In the genomic region with DNA sequence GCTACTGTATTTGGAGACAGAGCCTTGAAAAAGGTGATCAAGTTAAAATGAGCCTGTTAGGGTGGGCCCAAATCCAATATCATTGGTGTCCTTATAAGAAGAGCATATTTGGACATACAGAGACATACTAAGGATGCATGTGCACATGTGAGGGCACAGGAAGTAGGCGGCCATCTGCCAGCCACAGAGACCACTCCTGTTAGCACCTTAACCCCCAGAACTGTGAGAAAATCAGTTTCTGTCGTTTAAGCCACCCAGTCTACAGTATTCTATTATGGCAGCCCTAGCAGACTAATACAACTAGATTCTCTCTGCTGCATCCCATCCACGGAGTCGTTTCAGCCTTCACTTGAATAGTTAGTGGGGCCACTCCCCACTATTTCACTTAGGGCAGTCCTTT, we compare ENCODE assay signal across 24 cellular contexts. TPM values are rescaled to one million over a fixed set of nuclear protein-coding genes. Genes with fewer than 3 reads are reported as not detected.
DNase-seq lines count a peak whose midpoint lies in the region; ATAC-seq, FAIRE-seq and TF ChIP-seq lines count a peak whose summit lies in the region.
"Had no signal": no experiment of that assay in that cellular context is flagged by ENCODE, and none has a peak within 500 bp of the region (broad histone marks: within the 10 kb centered on the region; RNA-seq: fewer than 3 reads in every experiment).

No MANE protein-coding gene starts in this region.

- FAIRE-seq in GM12878 (lab: Jason Lieb, UNC), result no peak
- FAIRE-seq: A549, D721Med, GM12891, GM19239 had no signal

- intact Hi-C loops in natural killer cell (cut with micrococcal nuclease), result no loop called here
- intact Hi-C loops in GM12878 (cut with micrococcal nuclease; ENCODE audit: unreplicated experiment), result no loop called here
- intact Hi-C loops in activated CD8-positive, alpha-beta T cell treated with anti-CD3 and anti-CD28 coated beads for 36 hours (cut with micrococcal nuclease), result no loop called here

- in situ Hi-C loops in GM12878 (cut with MboI), result no loop called here

- H3K4me1 Mint-ChIP-seq in natural killer cell (peaks cover 0 to 6% of the 10 kb centered on the region in 2 donors), immature natural killer cell (peaks cover 8 to 13% of the 10 kb centered on the region in 2 donors)
- peaks cover 0 to 3% of the 10 kb centered on the region in 2 donors for H3K4me1 Mint-ChIP-seq in natural killer cell treated with Interleukin-12 subunit alpha and Interleukin-12 subunit beta and Interleukin-15 and Interleukin-18, amount 100 ng/mL, for 72 hours (ENCODE audit: low read depth in 2 of 2)
- peaks cover 0 to 5% of the 10 kb centered on the region in 2 donors for H3K4me1 Mint-ChIP-seq in effector memory CD8-positive, alpha-beta T cell (ENCODE audit: low read depth in 2 of 2)
- H3K4me1 Mint-ChIP-seq in activated CD8-positive, alpha-beta T cell treated with anti-CD3 and anti-CD28 coated beads for 36 hours (ENCODE audit: low read depth), result no peaks in the 10 kb centered on the region
- H3K4me1 Mint-ChIP-seq: B cell had no signal

- H3K9me3 Mint-ChIP-seq in natural killer cell (no peaks in the 10 kb centered on the region), immature natural killer cell (no peaks in the 10 kb centered on the region)
- no peaks in the 10 kb centered on the region for H3K9me3 Mint-ChIP-seq in natural killer cell treated with Interleukin-12 subunit alpha and Interleukin-12 subunit beta and Interleukin-15 and Interleukin-18, amount 100 ng/mL, for 72 hours
- H3K9me3 Mint-ChIP-seq in effector memory CD8-positive, alpha-beta T cell, result no peaks in the 10 kb centered on the region
- no peaks in the 10 kb centered on the region for H3K9me3 Mint-ChIP-seq in activated CD8-positive, alpha-beta T cell treated with anti-CD3 and anti-CD28 coated beads for 36 hours
- H3K9me3 Mint-ChIP-seq: CD4-positive, alpha-beta T cell; CD8-positive, alpha-beta T cell had no signal

- H3K4me2 ChIP-seq in GM12878 (ENCODE audit: control insufficient read depth, insufficient read depth), result no peak overlapping the region
- H3K4me2 ChIP-seq: A549; BLaER1 treated with 17β-estradiol and CSF1 and Interleukin-3, amounts not matched to agents 10 nM and 100 nM had no signal

- H3K27me3 Mint-ChIP-seq in natural killer cell (ENCODE audit: low read depth in 2 of 2), result peaks cover 20 to 26% of the 10 kb centered on the region in 2 donors
- H3K27me3 Mint-ChIP-seq in natural killer cell treated with Interleukin-12 subunit alpha and Interleukin-12 subunit beta and Interleukin-15 and Interleukin-18, amount 100 ng/mL, for 72 hours, result peaks cover 10 to 19% of the 10 kb centered on the region in 2 donors
- H3K27me3 Mint-ChIP-seq in effector memory CD8-positive, alpha-beta T cell, result no peaks in the 10 kb centered on the region
- H3K27me3 Mint-ChIP-seq in immature natural killer cell (ENCODE audit: low read depth in 3 of 3), result peaks cover 0 to 11% (median 2%) of the 10 kb centered on the region in 3 donors
- H3K27me3 Mint-ChIP-seq in activated CD8-positive, alpha-beta T cell treated with anti-CD3 and anti-CD28 coated beads for 36 hours, result no peaks in the 10 kb centered on the region
- H3K27me3 Mint-ChIP-seq: CD4-positive, alpha-beta T cell had no signal

- H4K20me1 ChIP-seq in GM12878 (ENCODE audit: control insufficient read depth, insufficient read depth), result no peaks in the 10 kb centered on the region
- H4K20me1 ChIP-seq: BLaER1 treated with 17β-estradiol and CSF1 and Interleukin-3, amounts not matched to agents 10 nM and 100 nM had no signal

- CTCF ChIA-PET in GM12878 (lab: Yijun Ruan, JAX), result no interaction called here
- CTCF ChIA-PET in activated CD8-positive, alpha-beta T cell treated with anti-CD3 and anti-CD28 coated beads for 36 hours (lab: Charles Lee), result no interaction called here

- ATAC-seq in natural killer cell (peak in 2 of 3 donors; percentile 43 to 75), GM12878 (peak; percentile 23; the same call in 1 of the 3 replicates)
- ATAC-seq in natural killer cell treated with Interleukin-12 subunit alpha and Interleukin-12 subunit beta and Interleukin-15 and Interleukin-18, amount 100 ng/mL, for 72 hours, result no peak
- ATAC-seq in effector memory CD8-positive, alpha-beta T cell (replicated peaks), result peak; percentile 50
- no peak for ATAC-seq in activated CD8-positive, alpha-beta T cell treated with anti-CD3 and anti-CD28 coated beads for 36 hours
- ATAC-seq: A549; CD8-positive, alpha-beta T cell had no signal

- no peak for TF ChIP-seq CTCF in natural killer cell (IDR thresholded peaks at IDR 0.05)
- no peak for TF ChIP-seq CTCF in GM12878 (IDR thresholded peaks at IDR 0.05 in 2 of 3, conservative IDR thresholded peaks at IDR 0.05 in 1 of 3; ENCODE audit: control insufficient read depth in 2 of 3, extremely low read depth in 1 of 3, insufficient read depth in 1 of 3, low read depth in 3 of 3, low read length in 3 of 3)
- TF ChIP-seq CTCF in activated CD8-positive, alpha-beta T cell treated with anti-CD3 and anti-CD28 coated beads for 36 hours (IDR thresholded peaks at IDR 0.05), result no peak

- H3K79me2 ChIP-seq in GM12878 (ENCODE audit: control insufficient read depth, insufficient read depth, low read length), result no peaks in the 10 kb centered on the region

- H3K36me3 ChIP-seq in GM12878 (ENCODE audit: control insufficient read depth in 2 of 2, insufficient read depth in 2 of 2, low read length in 1 of 2), result no peaks in the 10 kb centered on the region
- H3K36me3 ChIP-seq: BLaER1 treated with 17β-estradiol and CSF1 and Interleukin-3, amounts not matched to agents 10 nM and 100 nM had no signal

- no peaks in the 10 kb centered on the region; a peak in 2 of 4 replicates for H3K27me3 ChIP-seq in GM12878 (replicated peaks in 1 of 2; ENCODE audit: control insufficient read depth in 2 of 2, insufficient read depth in 2 of 2, low read length in 1 of 2)
- H3K27me3 ChIP-seq: BLaER1 treated with 17β-estradiol and CSF1 and Interleukin-3, amounts not matched to agents 10 nM and 100 nM had no signal

- H3K4me3 Mint-ChIP-seq in natural killer cell, result no peak overlapping the region
- H3K4me3 Mint-ChIP-seq in natural killer cell treated with Interleukin-12 subunit alpha and Interleukin-12 subunit beta and Interleukin-15 and Interleukin-18, amount 100 ng/mL, for 72 hours, result no peak overlapping the region
- no peak overlapping the region for H3K4me3 Mint-ChIP-seq in effector memory CD8-positive, alpha-beta T cell
- peak overlapping the region in 1 of 5 donors; percentile 3 for H3K4me3 Mint-ChIP-seq in immature natural killer cell
- H3K4me3 Mint-ChIP-seq in activated CD8-positive, alpha-beta T cell treated with anti-CD3 and anti-CD28 coated beads for 36 hours, result no peak overlapping the region
- H3K4me3 Mint-ChIP-seq: B cell; CD4-positive, alpha-beta T cell; CD8-positive, alpha-beta T cell had no signal

- TF ChIP-seq EP300 in GM12878 (IDR thresholded peaks at IDR 0.05; ENCODE audit: borderline replicate concordance in 1 of 2, control insufficient read depth in 1 of 2, low read depth in 2 of 2, low read length in 2 of 2), result no peak

- no TSS peak for BruUV-seq in GM12878 (replicated peaks; lab: Mats Ljungman, UMichigan)

- no peak overlapping the region for H2AFZ ChIP-seq in GM12878 (ENCODE audit: control insufficient read depth, low read depth, low read length)

- no peak overlapping the region for H3K4me3 ChIP-seq in GM12878
- H3K4me3 ChIP-seq: A549; BLaER1 treated with 17β-estradiol and CSF1 and Interleukin-3, amounts not matched to agents 10 nM and 100 nM had no signal

- TF ChIP-seq RAD21 in GM12878 (IDR thresholded peaks at IDR 0.05; ENCODE audit: insufficient read depth, low read depth, low read length), result no peak

- POLR2A ChIA-PET in GM12878 (lab: Charles Lee), result interaction anchor here (0.6 to 0.7 kb wide), 2 partner anchors 192 to 374 kb away, joined by 4 to 7 read pairs; no protein-coding TSS in a partner anchor
- POLR2A ChIA-PET in activated CD8-positive, alpha-beta T cell treated with anti-CD3 and anti-CD28 coated beads for 36 hours (lab: Charles Lee), result no interaction called here

- H3K9me3 ChIP-seq in GM12878 (replicated peaks; ENCODE audit: control insufficient read depth, insufficient read depth, low read length), result no peaks in the 10 kb centered on the region
- H3K9me3 ChIP-seq: A549; BLaER1 treated with 17β-estradiol and CSF1 and Interleukin-3, amounts not matched to agents 10 nM and 100 nM; Caco-2 had no signal

- 42% methylated on average over 4 of the region's 4 CpGs for WGBS in GM12878 (ENCODE audit: insufficient coverage, insufficient replicate concordance, low lambda C conversion rate, missing lambda C conversion rate)

- no peak for TF ChIP-seq POLR2A in GM12878 (IDR thresholded peaks at IDR 0.05; ENCODE audit: low read depth, low read length)

- no peak overlapping the region for H3K9ac ChIP-seq in GM12878 (ENCODE audit: control insufficient read depth, insufficient read depth, low read length)
- H3K9ac ChIP-seq: BLaER1 treated with 17β-estradiol and CSF1 and Interleukin-3, amounts not matched to agents 10 nM and 100 nM had no signal

- H3K27ac Mint-ChIP-seq in natural killer cell (no peak overlapping the region), immature natural killer cell (no peak overlapping the region)
- no peak overlapping the region for H3K27ac Mint-ChIP-seq in natural killer cell treated with Interleukin-12 subunit alpha and Interleukin-12 subunit beta and Interleukin-15 and Interleukin-18, amount 100 ng/mL, for 72 hours
- H3K27ac Mint-ChIP-seq in effector memory CD8-positive, alpha-beta T cell, result no peak overlapping the region
- no peak overlapping the region for H3K27ac Mint-ChIP-seq in activated CD8-positive, alpha-beta T cell treated with anti-CD3 and anti-CD28 coated beads for 36 hours
- H3K27ac Mint-ChIP-seq: B cell; CD4-positive, alpha-beta T cell; CD8-positive, alpha-beta T cell had no signal

- DNase-seq in natural killer cell (no peak), GM12878 (ENCODE audit: low read depth, low spot score) (no peak), immature natural killer cell (peak; percentile 1 to 10 (median 10)), NCI-H187 (lab: John Stamatoyannopoulos, UW) (no peak), mucosa of gallbladder (ENCODE audit: low spot score) (no peak)
- no peak for DNase-seq in natural killer cell treated with Interleukin-12 subunit alpha and Interleukin-12 subunit beta and Interleukin-15 and Interleukin-18, amount 100 ng/mL, for 72 hours (ENCODE audit: low spot score)
- no peak for DNase-seq in effector memory CD8-positive, alpha-beta T cell
- no peak for DNase-seq in activated CD8-positive, alpha-beta T cell treated with anti-CD3 and anti-CD28 coated beads for 36 hours
- DNase-seq: AML-193; Caco-2; Calu3; CD4-positive, alpha-beta T cell; CD8-positive, alpha-beta T cell; DMS79 treated with DMSO at 0.1 percent for 48 hours; EL; GDM1 had no signal

- no peak overlapping the region for H3K27ac ChIP-seq in GM12878 (ENCODE audit: control insufficient read depth, insufficient read depth)
- H3K27ac ChIP-seq: 22Rv1; A549; BLaER1 treated with 17β-estradiol and CSF1 and Interleukin-3, amounts not matched to agents 10 nM and 100 nM; C4-2B had no signal

- H3K36me3 Mint-ChIP-seq in natural killer cell (no peaks in the 10 kb centered on the region), immature natural killer cell (no peaks in the 10 kb centered on the region)
- no peaks in the 10 kb centered on the region for H3K36me3 Mint-ChIP-seq in natural killer cell treated with Interleukin-12 subunit alpha and Interleukin-12 subunit beta and Interleukin-15 and Interleukin-18, amount 100 ng/mL, for 72 hours
- no peaks in the 10 kb centered on the region for H3K36me3 Mint-ChIP-seq in effector memory CD8-positive, alpha-beta T cell (ENCODE audit: insufficient read depth)
- no peaks in the 10 kb centered on the region for H3K36me3 Mint-ChIP-seq in activated CD8-positive, alpha-beta T cell treated with anti-CD3 and anti-CD28 coated beads for 36 hours (ENCODE audit: low read depth)
- H3K36me3 Mint-ChIP-seq: CD8-positive, alpha-beta T cell had no signal

- SMC1A ChIA-PET in GM12878 (lab: Charles Lee; ENCODE audit: uncharacterized antibody, unreplicated experiment), result no interaction called here

- RAD21 ChIA-PET in GM12878 (lab: Charles Lee; ENCODE audit: unreplicated experiment), result interaction anchor here (0.7 kb wide), 1 partner anchor 607 kb away, joined by 3 read pairs; no protein-coding TSS in a partner anchor

- H3K4me1 ChIP-seq in GM12878 (ENCODE audit: control insufficient read depth, insufficient read depth, low read length), result no peaks in the 10 kb centered on the region
- H3K4me1 ChIP-seq: A549; BLaER1 treated with 17β-estradiol and CSF1 and Interleukin-3, amounts not matched to agents 10 nM and 100 nM had no signal

RNA-seq across cellular contexts. Expression of a gene that starts 39.4 kb away (rescaled TPM):
- 1 to 10 TPM; 1.1 to 3.4 (median 1.2) TPM for total RNA-seq in natural killer cell
- total RNA-seq in natural killer cell treated with Interleukin-12 subunit alpha and Interleukin-12 subunit beta and Interleukin-15 and Interleukin-18, amount 100 ng/mL, for 72 hours, result 10 to 100 TPM in 1 of 2 donors, 1 to 10 TPM in 1; 7.4 to 21.1 TPM
- total RNA-seq in GM12878 (2013; cell fraction: nucleolus; rRNA removed), result 129 and 133 TPM in 2 replicates
- total RNA-seq in GM12878 (2014; rRNA removed), result 12.5 and 13.5 TPM in 2 replicates
- 14.6 and 16.1 TPM in 2 replicates for total RNA-seq in GM12878 (2014; rRNA removed; fragmentation: Illumina TruSeq; extraction: Trizol)
- 14.6 and 15.2 TPM in 2 replicates for total RNA-seq in GM12878 (2021)
- polyA plus RNA-seq in GM12878 (2011; ENCODE audit: low read depth), result 2.1 TPM
- 8.5 and 13.5 TPM in 2 replicates for polyA plus RNA-seq in GM12878 (2011; rRNA removed)
- 2.5 and 2.7 TPM in 2 replicates for polyA plus RNA-seq in GM12878 (2011; cell fraction: cytosol; rRNA removed)
- 13.0 and 14.5 TPM in 2 replicates for polyA plus RNA-seq in GM12878 (2011; cell fraction: nucleus; rRNA removed)
- polyA plus RNA-seq in GM12878 (2012), result 4.1 and 4.8 TPM in 2 replicates
- 11.3 and 13.6 TPM in 2 replicates for polyA plus RNA-seq in GM12878 (2014; fragmentation: Illumina TruSeq; extraction: Trizol)
- polyA plus RNA-seq in GM12878 (2014; fragmentation: Nextera tagmentation; extraction: Ambion mirVana), result 1 to 10 TPM; 1.3 to 2.1 TPM
- 5.4 and 6.1 TPM in 2 replicates for polyA plus RNA-seq in GM12878 (2014; rRNA removed)
- 1 to 10 TPM; 3.3 to 4.7 TPM for polyA plus RNA-seq in GM12878 (2016; fragmentation: Nextera tagmentation; extraction: Ambion mirVana)
- 33.8 and 44.9 TPM in 2 replicates for polyA minus RNA-seq in GM12878 (2011; rRNA and poly(A)+ RNA removed)
- polyA minus RNA-seq in GM12878 (2011; cell fraction: cytosol; rRNA and poly(A)+ RNA removed), result 5.7 and 6.7 TPM in 2 replicates
- polyA minus RNA-seq in GM12878 (2011; cell fraction: nucleus; rRNA and poly(A)+ RNA removed), result 20.7 and 37.2 TPM in 2 replicates
- polyA plus RNA-seq in immature natural killer cell, result 1 to 10 TPM in 1 of 3 donors, under 1 TPM in 1, not detected in 1; 0.03 to 1.1 TPM
- total RNA-seq in mucosa of gallbladder, result 16.8 TPM
- total RNA-seq in activated CD8-positive, alpha-beta T cell treated with anti-CD3 and anti-CD28 coated beads for 36 hours, result 10 to 100 TPM; 15.2 to 15.8 TPM

RNA-seq across cellular contexts. Expression of a gene that starts 48.1 kb away (rescaled TPM):
- 10 to 100 TPM; 21.9 to 27.5 (median 22.6) TPM for total RNA-seq in natural killer cell
- total RNA-seq in natural killer cell treated with Interleukin-12 subunit alpha and Interleukin-12 subunit beta and Interleukin-15 and Interleukin-18, amount 100 ng/mL, for 72 hours, result 10 to 100 TPM; 15.6 to 24.0 TPM
- total RNA-seq in GM12878 (2013; cell fraction: nucleolus; rRNA removed), result 147 and 149 TPM in 2 replicates
- 17.8 and 21.6 TPM in 2 replicates for total RNA-seq in GM12878 (2014; rRNA removed)
- total RNA-seq in GM12878 (2014; rRNA removed; fragmentation: Illumina TruSeq; extraction: Trizol), result 16.7 and 16.9 TPM in 2 replicates
- 21.8 and 24.0 TPM in 2 replicates for total RNA-seq in GM12878 (2021)
- 6.1 TPM for polyA plus RNA-seq in GM12878 (2011; ENCODE audit: low read depth)
- 20.4 and 30.2 TPM in 2 replicates for polyA plus RNA-seq in GM12878 (2011; rRNA removed)
- polyA plus RNA-seq in GM12878 (2011; cell fraction: cytosol; rRNA removed), result 6.6 and 9.6 TPM in 2 replicates
- 44.4 and 53.0 TPM in 2 replicates for polyA plus RNA-seq in GM12878 (2011; cell fraction: nucleus; rRNA removed)
- polyA plus RNA-seq in GM12878 (2012), result 8.0 and 10.7 TPM in 2 replicates
- polyA plus RNA-seq in GM12878 (2014; fragmentation: Illumina TruSeq; extraction: Trizol), result 16.9 and 20.7 TPM in 2 replicates
- 1 to 10 TPM; 3.0 to 4.6 TPM for polyA plus RNA-seq in GM12878 (2014; fragmentation: Nextera tagmentation; extraction: Ambion mirVana)
- polyA plus RNA-seq in GM12878 (2014; rRNA removed), result 8.9 and 9.8 TPM in 2 replicates
- polyA plus RNA-seq in GM12878 (2016; fragmentation: Nextera tagmentation; extraction: Ambion mirVana), result 10 to 100 TPM in 1 of 2 experiments, 1 to 10 TPM in 1; 8.9 to 10.1 TPM
- 51.9 and 59.3 TPM in 2 replicates for polyA minus RNA-seq in GM12878 (2011; rRNA and poly(A)+ RNA removed)
- polyA minus RNA-seq in GM12878 (2011; cell fraction: cytosol; rRNA and poly(A)+ RNA removed), result 9.0 and 12.9 TPM in 2 replicates
- 75.0 and 103 TPM in 2 replicates for polyA minus RNA-seq in GM12878 (2011; cell fraction: nucleus; rRNA and poly(A)+ RNA removed)
- polyA plus RNA-seq in immature natural killer cell, result 1 to 10 TPM; 3.0 to 4.9 (median 3.2) TPM
- total RNA-seq in mucosa of gallbladder, result 37.1 TPM
- total RNA-seq in activated CD8-positive, alpha-beta T cell treated with anti-CD3 and anti-CD28 coated beads for 36 hours, result 10 to 100 TPM; 26.3 to 27.5 TPM

Comparison
In these comparisons a context has a peak if more than half of its experiments do, and no peak if none do; other contexts are left out.
1. ATAC-seq: peak in natural killer cell (2 of 3), GM12878 (single experiment) and effector memory CD8-positive, alpha-beta T cell (single experiment); none in natural killer cell treated with Interleukin-12 subunit alpha and Interleukin-12 subunit beta and Interleukin-15 and Interleukin-18, amount 100 ng/mL, for 72 hours (0 of 2) and activated CD8-positive, alpha-beta T cell treated with anti-CD3 and anti-CD28 coated beads for 36 hours (single experiment).
2. DNase-seq: peak in immature natural killer cell (3 of 3); none in natural killer cell (single experiment), natural killer cell treated with Interleukin-12 subunit alpha and Interleukin-12 subunit beta and Interleukin-15 and Interleukin-18, amount 100 ng/mL, for 72 hours (single experiment), GM12878 (single experiment), effector memory CD8-positive, alpha-beta T cell (0 of 3), NCI-H187 (0 of 2), mucosa of gallbladder (single experiment) and activated CD8-positive, alpha-beta T cell treated with anti-CD3 and anti-CD28 coated beads for 36 hours (single experiment).